In the genomic region with DNA sequence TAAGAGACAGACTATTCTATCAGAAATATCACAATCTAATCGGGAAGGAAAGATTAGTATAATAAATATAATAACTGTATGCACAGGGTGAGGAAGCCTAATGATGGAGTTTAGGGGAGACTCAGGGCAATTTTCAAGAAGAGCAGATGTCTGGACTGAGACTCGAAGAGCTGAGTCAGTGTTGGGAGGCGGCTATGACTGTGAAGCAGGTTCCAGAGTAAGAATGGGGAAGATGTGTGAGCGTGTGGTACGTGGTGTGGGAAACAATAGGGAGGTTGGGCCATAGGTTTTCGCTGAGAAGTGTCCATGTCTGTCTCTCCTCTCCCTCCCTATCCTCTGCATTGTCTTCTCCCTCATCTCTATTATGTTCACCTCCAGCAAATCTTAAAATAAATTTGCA, we compare ENCODE assay signal across 1 cellular context.
TF ChIP-seq lines count a peak whose summit lies in the region.

No MANE protein-coding gene starts in this region.

TF ChIP-seq in GM12878, 131 proteins besides CTCF, POLR2A, EP300 and RAD21:
- TF ChIP-seq ZNF274 (IDR thresholded peaks at IDR 0.05; ENCODE audit: insufficient read depth, insufficient read length) (no peak), EZH2 (IDR thresholded peaks at IDR 0.05; ENCODE audit: borderline replicate concordance, control insufficient read depth, low read depth, low read length) (no peak), JUND (IDR thresholded peaks at IDR 0.05; ENCODE audit: low read depth, low read length) (no peak), RB1 (IDR thresholded peaks at IDR 0.05; ENCODE audit: borderline replicate concordance) (no peak), SMARCA5 (IDR thresholded peaks at IDR 0.05) (no peak), IKZF2 (IDR thresholded peaks at IDR 0.05) (0 out of 4 replicates have a peak, but pooled peaks of 1 of the 2 experiments have one; percentile 10), PAX8 (IDR thresholded peaks at IDR 0.05) (no peak), NR2F1 (conservative IDR thresholded peaks at IDR 0.05) (no peak), BACH1 (IDR thresholded peaks at IDR 0.05; ENCODE audit: borderline replicate concordance) (peak; percentile 43; the same call in 1 of the 2 replicates), ZBED1 (IDR thresholded peaks at IDR 0.05; ENCODE audit: borderline replicate concordance) (no peak)
- TF ChIP-seq, protein P1, sequence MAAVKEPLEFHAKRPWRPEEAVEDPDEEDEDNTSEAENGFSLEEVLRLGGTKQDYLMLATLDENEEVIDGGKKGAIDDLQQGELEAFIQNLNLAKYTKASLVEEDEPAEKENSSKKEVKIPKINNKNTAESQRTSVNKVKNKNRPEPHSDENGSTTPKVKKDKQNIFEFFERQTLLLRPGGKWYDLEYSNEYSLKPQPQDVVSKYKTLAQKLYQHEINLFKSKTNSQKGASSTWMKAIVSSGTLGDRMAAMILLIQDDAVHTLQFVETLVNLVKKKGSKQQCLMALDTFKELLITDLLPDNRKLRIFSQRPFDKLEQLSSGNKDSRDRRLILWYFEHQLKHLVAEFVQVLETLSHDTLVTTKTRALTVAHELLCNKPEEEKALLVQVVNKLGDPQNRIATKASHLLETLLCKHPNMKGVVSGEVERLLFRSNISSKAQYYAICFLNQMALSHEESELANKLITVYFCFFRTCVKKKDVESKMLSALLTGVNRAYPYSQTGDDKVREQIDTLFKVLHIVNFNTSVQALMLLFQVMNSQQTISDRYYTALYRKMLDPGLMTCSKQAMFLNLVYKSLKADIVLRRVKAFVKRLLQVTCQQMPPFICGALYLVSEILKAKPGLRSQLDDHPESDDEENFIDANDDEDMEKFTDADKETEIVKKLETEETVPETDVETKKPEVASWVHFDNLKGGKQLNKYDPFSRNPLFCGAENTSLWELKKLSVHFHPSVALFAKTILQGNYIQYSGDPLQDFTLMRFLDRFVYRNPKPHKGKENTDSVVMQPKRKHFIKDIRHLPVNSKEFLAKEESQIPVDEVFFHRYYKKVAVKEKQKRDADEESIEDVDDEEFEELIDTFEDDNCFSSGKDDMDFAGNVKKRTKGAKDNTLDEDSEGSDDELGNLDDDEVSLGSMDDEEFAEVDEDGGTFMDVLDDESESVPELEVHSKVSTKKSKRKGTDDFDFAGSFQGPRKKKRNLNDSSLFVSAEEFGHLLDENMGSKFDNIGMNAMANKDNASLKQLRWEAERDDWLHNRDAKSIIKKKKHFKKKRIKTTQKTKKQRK (IDR thresholded peaks at IDR 0.05; ENCODE audit: low read depth, low read length) = no peak
- TF ChIP-seq, protein P2, sequence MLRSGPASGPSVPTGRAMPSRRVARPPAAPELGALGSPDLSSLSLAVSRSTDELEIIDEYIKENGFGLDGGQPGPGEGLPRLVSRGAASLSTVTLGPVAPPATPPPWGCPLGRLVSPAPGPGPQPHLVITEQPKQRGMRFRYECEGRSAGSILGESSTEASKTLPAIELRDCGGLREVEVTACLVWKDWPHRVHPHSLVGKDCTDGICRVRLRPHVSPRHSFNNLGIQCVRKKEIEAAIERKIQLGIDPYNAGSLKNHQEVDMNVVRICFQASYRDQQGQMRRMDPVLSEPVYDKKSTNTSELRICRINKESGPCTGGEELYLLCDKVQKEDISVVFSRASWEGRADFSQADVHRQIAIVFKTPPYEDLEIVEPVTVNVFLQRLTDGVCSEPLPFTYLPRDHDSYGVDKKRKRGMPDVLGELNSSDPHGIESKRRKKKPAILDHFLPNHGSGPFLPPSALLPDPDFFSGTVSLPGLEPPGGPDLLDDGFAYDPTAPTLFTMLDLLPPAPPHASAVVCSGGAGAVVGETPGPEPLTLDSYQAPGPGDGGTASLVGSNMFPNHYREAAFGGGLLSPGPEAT (IDR thresholded peaks at IDR 0.05; ENCODE audit: low read depth) = no peak
- TF ChIP-seq, protein P3, sequence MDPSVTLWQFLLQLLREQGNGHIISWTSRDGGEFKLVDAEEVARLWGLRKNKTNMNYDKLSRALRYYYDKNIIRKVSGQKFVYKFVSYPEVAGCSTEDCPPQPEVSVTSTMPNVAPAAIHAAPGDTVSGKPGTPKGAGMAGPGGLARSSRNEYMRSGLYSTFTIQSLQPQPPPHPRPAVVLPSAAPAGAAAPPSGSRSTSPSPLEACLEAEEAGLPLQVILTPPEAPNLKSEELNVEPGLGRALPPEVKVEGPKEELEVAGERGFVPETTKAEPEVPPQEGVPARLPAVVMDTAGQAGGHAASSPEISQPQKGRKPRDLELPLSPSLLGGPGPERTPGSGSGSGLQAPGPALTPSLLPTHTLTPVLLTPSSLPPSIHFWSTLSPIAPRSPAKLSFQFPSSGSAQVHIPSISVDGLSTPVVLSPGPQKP (IDR thresholded peaks at IDR 0.05; ENCODE audit: low read depth, low read length) = no peak
- TF ChIP-seq, protein P4, sequence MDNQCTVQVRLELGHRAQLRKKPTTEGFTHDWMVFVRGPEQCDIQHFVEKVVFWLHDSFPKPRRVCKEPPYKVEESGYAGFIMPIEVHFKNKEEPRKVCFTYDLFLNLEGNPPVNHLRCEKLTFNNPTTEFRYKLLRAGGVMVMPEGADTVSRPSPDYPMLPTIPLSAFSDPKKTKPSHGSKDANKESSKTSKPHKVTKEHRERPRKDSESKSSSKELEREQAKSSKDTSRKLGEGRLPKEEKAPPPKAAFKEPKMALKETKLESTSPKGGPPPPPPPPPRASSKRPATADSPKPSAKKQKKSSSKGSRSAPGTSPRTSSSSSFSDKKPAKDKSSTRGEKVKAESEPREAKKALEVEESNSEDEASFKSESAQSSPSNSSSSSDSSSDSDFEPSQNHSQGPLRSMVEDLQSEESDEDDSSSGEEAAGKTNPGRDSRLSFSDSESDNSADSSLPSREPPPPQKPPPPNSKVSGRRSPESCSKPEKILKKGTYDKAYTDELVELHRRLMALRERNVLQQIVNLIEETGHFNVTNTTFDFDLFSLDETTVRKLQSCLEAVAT (IDR thresholded peaks at IDR 0.05) = no peak
- TF ChIP-seq, protein P5, sequence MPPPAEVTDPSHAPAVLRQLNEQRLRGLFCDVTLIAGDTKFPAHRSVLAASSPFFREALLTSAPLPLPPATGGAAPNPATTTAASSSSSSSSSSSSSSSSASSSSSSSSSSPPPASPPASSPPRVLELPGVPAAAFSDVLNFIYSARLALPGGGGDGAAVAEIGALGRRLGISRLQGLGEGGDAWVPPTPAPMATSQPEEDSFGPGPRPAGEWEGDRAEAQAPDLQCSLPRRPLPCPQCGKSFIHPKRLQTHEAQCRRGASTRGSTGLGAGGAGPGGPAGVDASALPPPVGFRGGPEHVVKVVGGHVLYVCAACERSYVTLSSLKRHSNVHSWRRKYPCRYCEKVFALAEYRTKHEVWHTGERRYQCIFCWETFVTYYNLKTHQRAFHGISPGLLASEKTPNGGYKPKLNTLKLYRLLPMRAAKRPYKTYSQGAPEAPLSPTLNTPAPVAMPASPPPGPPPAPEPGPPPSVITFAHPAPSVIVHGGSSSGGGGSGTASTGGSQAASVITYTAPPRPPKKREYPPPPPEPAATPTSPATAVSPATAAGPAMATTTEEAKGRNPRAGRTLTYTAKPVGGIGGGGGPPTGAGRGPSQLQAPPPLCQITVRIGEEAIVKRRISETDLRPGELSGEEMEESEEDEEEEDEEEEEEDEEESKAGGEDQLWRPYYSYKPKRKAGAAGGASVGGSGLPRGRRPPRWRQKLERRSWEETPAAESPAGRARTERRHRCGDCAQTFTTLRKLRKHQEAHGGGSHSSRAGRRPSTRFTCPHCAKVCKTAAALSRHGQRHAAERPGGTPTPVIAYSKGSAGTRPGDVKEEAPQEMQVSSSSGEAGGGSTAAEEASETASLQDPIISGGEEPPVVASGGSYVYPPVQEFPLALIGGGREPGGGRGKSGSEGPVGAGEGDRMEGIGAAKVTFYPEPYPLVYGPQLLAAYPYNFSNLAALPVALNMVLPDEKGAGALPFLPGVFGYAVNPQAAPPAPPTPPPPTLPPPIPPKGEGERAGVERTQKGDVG (CRISPR knock-in tag; IDR thresholded peaks at IDR 0.05) = no peak
TF ChIP-seq in GM12878: peak in this region for 2.
